Comparison of ENCODE assay signal across 8 cellular contexts in genomic region chr2:37655442-37655841, GRCh38. TPM values are rescaled to one million over a fixed set of nuclear protein-coding genes. Genes with fewer than 3 reads are reported as not detected.
DNase-seq lines count a peak whose midpoint lies in the region; ATAC-seq and TF ChIP-seq lines count a peak whose summit lies in the region.

No MANE protein-coding gene starts in this region.

- H3K9me3 ChIP-seq in BE2C (no peaks in the 10 kb centered on the region), adrenal gland (replicated peaks in 1 of 3) (no peaks in the 10 kb centered on the region)

- no peaks in the 10 kb centered on the region for H3K9me3 Mint-ChIP-seq in GM23338

- H3K23ac ChIP-seq in mesendoderm (ENCODE audit: low read length) = no peak overlapping the region

- H4K20me1 ChIP-seq in GM23338 (replicated peaks; ENCODE audit: insufficient read depth) = peaks cover 8% of the 10 kb centered on the region; the same call in 1 of the 2 replicates

- no peak overlapping the region for H2BK15ac ChIP-seq in mesendoderm (replicated peaks; ENCODE audit: low read depth)

- no peak overlapping the region for H3K9ac ChIP-seq in mesendoderm (ENCODE audit: low read length)

- TF ChIP-seq CTCF in BE2C (IDR thresholded peaks at IDR 0.05; ENCODE audit: low read depth, low read length) (no peak), GM23338 (conservative IDR thresholded peaks at IDR 0.05; ENCODE audit: low read depth in 2 of 2) (no peak), adrenal gland (IDR thresholded peaks at IDR 0.05) (no peak)

- peaks cover 9% of the 10 kb centered on the region for H3K27me3 Mint-ChIP-seq in GM23338 (ENCODE audit: insufficient read depth, low read depth, poor library complexity)

- no peak overlapping the region for H3K27ac Mint-ChIP-seq in GM23338

- H3K4me1 ChIP-seq in BE2C (peaks cover 71% of the 10 kb centered on the region), GM23338 (ENCODE audit: insufficient read depth) (peaks cover 76% of the 10 kb centered on the region), adrenal gland (replicated peaks in 1 of 2) (peaks cover 5 to 76% of the 10 kb centered on the region in 2 donors), mesendoderm (ENCODE audit: control insufficient read depth, low read depth, low read length) (peaks cover 52% of the 10 kb centered on the region)

- H3K9me2 ChIP-seq in GM23338 (ENCODE audit: insufficient read depth) = no peaks in the 10 kb centered on the region

- H3K79me2 ChIP-seq in GM23338 (replicated peaks; ENCODE audit: insufficient read depth) (peaks cover 75% of the 10 kb centered on the region), mesendoderm (ENCODE audit: control insufficient read depth, insufficient read depth, low read length) (peaks cover 39% of the 10 kb centered on the region)

- H3K36me3 ChIP-seq in BE2C (peaks cover 87% of the 10 kb centered on the region), GM23338 (ENCODE audit: insufficient read depth) (no peaks in the 10 kb centered on the region), adrenal gland (replicated peaks in 1 of 2) (no peaks in the 10 kb centered on the region), mesendoderm (ENCODE audit: control insufficient read depth, insufficient read depth, low read length) (no peaks in the 10 kb centered on the region)

- no peak overlapping the region for H3K4me3 ChIP-seq in BE2C (ENCODE audit: low read depth, low read length)
- H3K4me3 ChIP-seq in GM23338 = peak overlapping the region; percentile 10; the same call in 1 of the 2 replicates
- H3K4me3 ChIP-seq in adrenal gland = no peak overlapping the region
- H3K4me3 ChIP-seq in mesendoderm (ENCODE audit: low read length) = no peak overlapping the region

- no peak overlapping the region for H4K5ac ChIP-seq in mesendoderm (ENCODE audit: low read length)

- peaks cover 20% of the 10 kb centered on the region for H3K36me3 Mint-ChIP-seq in GM23338 (ENCODE audit: low read depth)

- no peaks in the 10 kb centered on the region for H3K27me3 ChIP-seq in BE2C
- peaks cover 10% of the 10 kb centered on the region for H3K27me3 ChIP-seq in GM23338 (ENCODE audit: insufficient read depth)
- H3K27me3 ChIP-seq in adrenal gland = no peaks in the 10 kb centered on the region
- no peaks in the 10 kb centered on the region for H3K27me3 ChIP-seq in mesendoderm (ENCODE audit: insufficient read depth, low read length, poor library complexity)

- peak; percentile 46 for DNase-seq in BE2C
- no peak for DNase-seq in GM23338 (ENCODE audit: low spot score)
- no peak for DNase-seq in adrenal gland
- no peak for DNase-seq in mesendoderm
- DNase-seq in C1 segment of cervical spinal cord (lab: John Stamatoyannopoulos, UW) = no peak
- no peak for DNase-seq in OCI-M2 (lab: John Stamatoyannopoulos, UW; ENCODE audit: unreplicated experiment)

- H3K4me3 Mint-ChIP-seq in GM23338 = peak overlapping the region; percentile 58

- H3K4ac ChIP-seq in mesendoderm (ENCODE audit: low read depth, low read length) = no peak overlapping the region

- no peak overlapping the region for H2BK5ac ChIP-seq in mesendoderm (ENCODE audit: low read length)

- no peak overlapping the region for H4K8ac ChIP-seq in mesendoderm (ENCODE audit: low read depth, low read length)

- 43 to 63% (median 58%) methylated on average over 2 of the region's 2 CpGs for WGBS in adrenal gland, 4 donors
- WGBS in mesendoderm (ENCODE audit: extremely low coverage, insufficient coverage, low lambda C conversion rate) = no CpG with 5 or more reads among the region's 2 CpGs

- H3F3A ChIP-seq in GM23338 (replicated peaks; ENCODE audit: low read depth) = peaks cover 11% of the 10 kb centered on the region

- no peak overlapping the region for H3K27ac ChIP-seq in GM23338 (ENCODE audit: low read depth)
- peak overlapping the region in 3 of 5 donors; percentile 47 to 83 (median 65) for H3K27ac ChIP-seq in adrenal gland
- no peak overlapping the region for H3K27ac ChIP-seq in mesendoderm (ENCODE audit: low read depth, low read length)

- intact Hi-C loops in adrenal gland (cut with DNase I) = no loop called here

- H2AFZ ChIP-seq in GM23338 = no peak overlapping the region

- H3K4me2 ChIP-seq in GM23338 (peak overlapping the region; percentile 73), mesendoderm (ENCODE audit: low read length) (no peak overlapping the region)

- no peak for TF ChIP-seq POLR2A in adrenal gland (IDR thresholded peaks at IDR 0.05)

- ATAC-seq in GM23338 (no peak), GM21390 (IDR thresholded peaks at IDR 0.05; ENCODE audit: unreplicated experiment) (no peak), HG03460 (IDR thresholded peaks at IDR 0.05; ENCODE audit: unreplicated experiment) (no peak)

- H2AK5ac ChIP-seq in mesendoderm (ENCODE audit: low read length) = no peak overlapping the region

- peaks cover 86% of the 10 kb centered on the region for H3K4me1 Mint-ChIP-seq in GM23338

- H2BK120ac ChIP-seq in mesendoderm (ENCODE audit: low read depth, low read length) = no peak overlapping the region

- H3K56ac ChIP-seq in mesendoderm (ENCODE audit: low read length) = peak overlapping the region; percentile 0

- peak overlapping the region; percentile 72 for H3K18ac ChIP-seq in mesendoderm (ENCODE audit: low read length)

- peaks cover 33% of the 10 kb centered on the region for H3K79me1 ChIP-seq in mesendoderm (ENCODE audit: low read length)

TF ChIP-seq in GM23338, 12 proteins besides CTCF, POLR2A, EP300 and RAD21 (continues in another document):
- TF ChIP-seq ZNF331 (CRISPR knock-in tag; IDR thresholded peaks at IDR 0.05; ENCODE audit: low read depth) (no peak), ETS1 (IDR thresholded peaks at IDR 0.05) (no peak), NANOG (IDR thresholded peaks at IDR 0.05; ENCODE audit: borderline replicate concordance) (no peak), POLR2AphosphoS5 (IDR thresholded peaks at IDR 0.05; ENCODE audit: low read depth) (no peak), STAT1 (IDR thresholded peaks at IDR 0.05; ENCODE audit: unreplicated experiment) (no peak), JUNB (IDR thresholded peaks at IDR 0.05; ENCODE audit: unreplicated experiment) (no peak)

RNA-seq across cellular contexts. Expression of gene CDC42EP3, which starts 16.0 kb away (rescaled TPM):
- polyA plus RNA-seq in BE2C (2012; ENCODE audit: insufficient read depth, insufficient read length, low read depth) = 131 TPM
- total RNA-seq in GM23338 (2014; rRNA removed; shearing (Covaris generic)) = 23.2 and 31.4 TPM in 2 replicates
- polyA plus RNA-seq in GM23338 (2016; fragmentation: Nextera tagmentation; extraction: Ambion mirVana) (22.9 and 31.4 TPM in 2 replicates), adrenal gland (10 to 100 TPM in 1 of 3 donors, 1 to 10 TPM in 2; 7.0 to 13.9 (median 7.6) TPM)
- 10 to 100 TPM in 5 of 8 donors, 1 to 10 TPM in 3; 4.2 to 30.2 (median 15.2) TPM for total RNA-seq in adrenal gland
- 32.7 TPM for polyA plus RNA-seq in mesendoderm (2013, experiment 1 of 2)
- 32.9 TPM for polyA plus RNA-seq in mesendoderm (2013, experiment 2 of 2)

Comparison
In these comparisons a context has a peak if more than half of its experiments do, and no peak if none do; other contexts are left out.
1. H3K27ac ChIP-seq: peak in adrenal gland (3 of 5); none in GM23338 (single experiment) and mesendoderm (single experiment).